13 cellular contexts compared by ENCODE assay signal in the genomic region with DNA sequence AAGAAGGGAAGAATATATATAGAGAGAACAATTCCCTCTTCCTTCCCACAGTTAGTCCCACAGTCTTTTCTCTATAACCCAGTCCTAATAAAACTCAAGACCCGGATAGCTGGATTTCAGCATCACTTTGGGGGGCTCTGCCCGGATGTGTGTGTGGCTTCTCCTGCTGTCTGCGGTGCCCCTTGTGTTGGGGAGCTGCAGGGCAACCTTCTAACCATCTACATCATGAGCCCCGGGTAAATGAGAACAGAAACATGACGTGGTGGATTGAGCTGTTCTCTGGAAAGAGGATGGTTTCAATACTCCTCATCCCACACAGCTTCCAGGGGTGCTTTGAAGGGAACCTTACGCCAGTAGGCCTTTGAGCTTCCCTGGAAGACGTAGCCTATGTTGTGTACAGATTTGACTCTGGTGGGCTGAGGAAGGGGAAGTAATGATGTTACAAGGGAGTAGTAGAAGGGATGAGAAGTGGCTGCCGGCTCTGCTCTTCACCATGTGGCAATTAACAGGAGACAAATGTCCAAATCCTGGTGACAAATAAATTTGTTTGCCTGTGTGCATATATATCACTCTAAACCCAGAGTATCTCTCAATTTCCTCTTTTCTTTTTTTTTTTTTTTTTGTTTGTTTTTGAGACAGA.
"Had no signal": no experiment of that assay in that cellular context is flagged by ENCODE, and none has a peak within 500 bp of the region (broad histone marks: within the 10 kb centered on the region; RNA-seq: fewer than 3 reads in every experiment).

No MANE protein-coding gene starts in this region.

- H3K79me2 ChIP-seq: parathyroid adenoma had no signal

- H3K4me1 ChIP-seq: adrenal gland, parathyroid adenoma had no signal

- FAIRE-seq: keratinocyte had no signal

- H2AFZ ChIP-seq: parathyroid adenoma had no signal

- H3K4me3 ChIP-seq: adrenal gland, tibial artery, vagina had no signal

- H3K9ac ChIP-seq: parathyroid adenoma had no signal

- ATAC-seq: esophagus mucosa; left lobe of liver; naive thymus-derived CD4-positive, alpha-beta T cell had no signal

- H3K27me3 ChIP-seq: adrenal gland, vagina had no signal

- H3K9me3 ChIP-seq: adrenal gland, tibial artery, vagina had no signal

- H3K27ac ChIP-seq: adrenal gland, parathyroid adenoma, tibial artery, vagina had no signal

- H3K36me3 ChIP-seq: adrenal gland, tibial artery, vagina had no signal

- DNase-seq: activated CD4-positive, alpha-beta memory T cell treated with anti-CD3 and anti-CD28 coated beads, Interleukin-2, amount 10 ng/mL, durations not matched to agents 7 days and 5 days; activated CD4-positive, alpha-beta T cell treated with anti-CD3 and anti-CD28 coated beads for 4 hours; activated T-cell treated with anti-CD3 and anti-CD28 coated beads, Interleukin-2, amount 50 U/mL, for 24 hours; adrenal gland; naive thymus-derived CD4-positive, alpha-beta T cell; stimulated activated CD4-positive, alpha-beta T cell treated with anti-CD3 and anti-CD28 coated beads, Interleukin-2, amount 100 ng/mL, for 24 hours; T1000; tibial artery had no signal
